23 cellular contexts compared by ENCODE assay signal in genomic region chr1:69138172-69138571, GRCh38.
"Had no signal": no experiment of that assay in that cellular context is flagged by ENCODE, and none has a peak within 500 bp of the region (broad histone marks: within the 10 kb centered on the region; RNA-seq: fewer than 3 reads in every experiment).

No MANE protein-coding gene starts in this region.

- H3K27me3 ChIP-seq: brain microvascular endothelial cell, esophagus squamous epithelium had no signal

- H3K36me3 ChIP-seq: brain microvascular endothelial cell, esophagus squamous epithelium had no signal

- FAIRE-seq: astrocyte, bronchial epithelial cell, endometrium, endothelial cell of umbilical vein had no signal

- DNase-seq: activated CD4-positive, alpha-beta T cell treated with anti-CD3 and anti-CD28 coated beads for 48 hours; activated CD4-positive, alpha-beta T cell treated with anti-CD3 and anti-CD28 coated beads, Interleukin-2, amount 50 U/mL, for 1 hour; activated CD4-positive, alpha-beta T cell treated with anti-CD3 and anti-CD28 coated beads, Interleukin-2, amount 50 U/mL, for 48 hours; activated CD8-positive, alpha-beta memory T cell treated with anti-CD3 and anti-CD28 coated beads for 24 hours; activated CD8-positive, alpha-beta T cell treated with anti-CD3 and anti-CD28 coated beads for 36 hours; activated gamma-delta T cell; activated naive CD4-positive, alpha-beta T cell; activated naive CD4-positive, alpha-beta T cell treated with anti-CD3 and anti-CD28 coated beads, Interleukin-2, amount 10 ng/mL, durations not matched to agents 7 days and 5 days; activated naive CD8-positive, alpha-beta T cell treated with anti-CD3 and anti-CD28 coated beads, Interleukin-2, amount 10 ng/mL, durations not matched to agents 7 days and 5 days; activated T-cell treated with anti-CD3 and anti-CD28 coated beads, Interleukin-2, amount 50 U/mL, for 72 hours; brain microvascular endothelial cell; effector CD8-positive, alpha-beta T cell; esophagus squamous epithelium; foreskin melanocyte; head of caudate nucleus; T-helper 2 cell had no signal

- H3K4me3 ChIP-seq: coronary artery, esophagus squamous epithelium had no signal

- H3K4me1 ChIP-seq: esophagus squamous epithelium had no signal

- ATAC-seq: activated CD8-positive, alpha-beta T cell treated with anti-CD3 and anti-CD28 coated beads for 36 hours; activated naive CD4-positive, alpha-beta T cell treated with anti-CD3 and anti-CD28 coated beads, Interleukin-2, amount 50 U/mL, for 72 hours; activated T-cell treated with anti-CD3 and anti-CD28 coated beads, Interleukin-2, amount 50 U/mL, for 72 hours had no signal

- H3K27ac ChIP-seq: brain microvascular endothelial cell, coronary artery, epithelial cell of prostate, esophagus squamous epithelium had no signal
